In the genomic region with DNA sequence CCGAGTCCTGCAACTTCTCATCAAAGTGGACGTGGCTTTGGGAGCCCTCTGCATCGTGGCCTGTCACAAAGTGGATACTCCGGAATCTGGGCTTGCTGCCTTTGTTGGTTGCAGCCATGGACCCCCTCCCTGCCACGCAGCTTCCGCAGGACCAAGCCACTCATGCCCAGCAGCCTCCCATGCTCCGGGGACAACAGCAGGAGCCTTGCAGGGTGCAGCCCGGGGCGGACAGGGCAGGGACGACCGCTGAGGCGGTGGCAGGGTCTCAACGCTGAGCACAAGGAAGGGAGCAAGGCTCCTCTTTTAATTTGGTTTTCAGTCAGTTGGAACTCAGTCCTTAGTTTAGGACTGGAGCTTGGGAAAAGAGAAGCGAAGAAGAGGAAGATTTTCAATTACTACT, we compare ENCODE assay signal across 1 cellular context.
TF ChIP-seq lines count a peak whose summit lies in the region.

No MANE protein-coding gene starts in this region.

TF ChIP-seq in H1, 55 proteins besides CTCF, POLR2A, EP300 and RAD21:
- TF ChIP-seq, protein P1, sequence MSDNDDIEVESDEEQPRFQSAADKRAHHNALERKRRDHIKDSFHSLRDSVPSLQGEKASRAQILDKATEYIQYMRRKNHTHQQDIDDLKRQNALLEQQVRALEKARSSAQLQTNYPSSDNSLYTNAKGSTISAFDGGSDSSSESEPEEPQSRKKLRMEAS (IDR thresholded peaks at IDR 0.05) = no peak
- TF ChIP-seq RNF2 (IDR thresholded peaks at IDR 0.05; ENCODE audit: borderline replicate concordance, low read depth, low read length, missing control alignments, poor library complexity, severe bottlenecking) (no peak), CBX8 (IDR thresholded peaks at IDR 0.05; ENCODE audit: borderline replicate concordance, low read depth, low read length) (no peak), GABPA (IDR thresholded peaks at IDR 0.05; ENCODE audit: borderline replicate concordance, insufficient read depth, low read length) (no peak), TEAD4 (IDR thresholded peaks at IDR 0.05; ENCODE audit: low read depth, low read length) (no peak), BCL11A (IDR thresholded peaks at IDR 0.05; ENCODE audit: low read depth in 2 of 2, low read length in 2 of 2) (no peak), SP2 (IDR thresholded peaks at IDR 0.05; ENCODE audit: low read length) (no peak), TAF1 (IDR thresholded peaks at IDR 0.05; ENCODE audit: low read depth, low read length) (no peak), EGR1 (IDR thresholded peaks at IDR 0.05; ENCODE audit: borderline replicate concordance, low read depth, low read length) (no peak), BRCA1 (IDR thresholded peaks at IDR 0.05; ENCODE audit: low read depth, low read length) (no peak)
- TF ChIP-seq, protein P2, sequence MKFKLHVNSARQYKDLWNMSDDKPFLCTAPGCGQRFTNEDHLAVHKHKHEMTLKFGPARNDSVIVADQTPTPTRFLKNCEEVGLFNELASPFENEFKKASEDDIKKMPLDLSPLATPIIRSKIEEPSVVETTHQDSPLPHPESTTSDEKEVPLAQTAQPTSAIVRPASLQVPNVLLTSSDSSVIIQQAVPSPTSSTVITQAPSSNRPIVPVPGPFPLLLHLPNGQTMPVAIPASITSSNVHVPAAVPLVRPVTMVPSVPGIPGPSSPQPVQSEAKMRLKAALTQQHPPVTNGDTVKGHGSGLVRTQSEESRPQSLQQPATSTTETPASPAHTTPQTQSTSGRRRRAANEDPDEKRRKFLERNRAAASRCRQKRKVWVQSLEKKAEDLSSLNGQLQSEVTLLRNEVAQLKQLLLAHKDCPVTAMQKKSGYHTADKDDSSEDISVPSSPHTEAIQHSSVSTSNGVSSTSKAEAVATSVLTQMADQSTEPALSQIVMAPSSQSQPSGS (IDR thresholded peaks at IDR 0.05; ENCODE audit: low read length) = no peak
